22 cellular contexts compared by ENCODE assay signal in genomic region chr5:177204281-177204680, GRCh38.
DNase-seq lines count a peak whose midpoint lies in the region; ATAC-seq, FAIRE-seq and TF ChIP-seq lines count a peak whose summit lies in the region.
"Had no signal": no experiment of that assay in that cellular context is flagged by ENCODE, and none has a peak within 500 bp of the region (broad histone marks: within the 10 kb centered on the region; RNA-seq: fewer than 3 reads in every experiment).

No MANE protein-coding gene starts in this region.

- FAIRE-seq in GM12878 (lab: Jason Lieb, UNC) = no peak
- FAIRE-seq: A204.1, D721Med, G401.6, GM12892 had no signal

- DNase-seq in CD4-positive, alpha-beta T cell = no peak
- DNase-seq in HCT116 (ENCODE audit: low read depth, low spot score) = no peak
- DNase-seq in GM12878 (ENCODE audit: low read depth, low spot score) = no peak
- no peak for DNase-seq in neural crest cell (ENCODE audit: low read depth, low spot score)
- no peak for DNase-seq in superior temporal gyrus (ENCODE audit: extremely low spot score)
- DNase-seq in activated T-cell treated with anti-CD3 and anti-CD28 coated beads, Interleukin-2, amount 50 U/mL, for 48 hours = no peak
- DNase-seq in NCI-H2196 (lab: John Stamatoyannopoulos, UW; ENCODE audit: unreplicated experiment) = no peak
- DNase-seq: C1 segment of cervical spinal cord; CD8-positive, alpha-beta T cell; COR-L47; DMS153; DMS79 treated with DMSO at 0.1 percent for 48 hours; EL; GOT3; H9 had no signal

- no peaks in the 10 kb centered on the region for H3K27me3 ChIP-seq in CD4-positive, alpha-beta T cell (ENCODE audit: control insufficient read depth, insufficient read depth, low read length)
- H3K27me3 ChIP-seq in HCT116 (ENCODE audit: insufficient read depth, low read length) (no peaks in the 10 kb centered on the region), GM12878 (replicated peaks in 1 of 2; ENCODE audit: control insufficient read depth in 2 of 2, insufficient read depth in 2 of 2, low read length in 1 of 2) (no peaks in the 10 kb centered on the region)

- H3K27ac ChIP-seq in CD4-positive, alpha-beta T cell (ENCODE audit: low read depth, low read length) = no peak overlapping the region
- H3K27ac ChIP-seq in HCT116 (ENCODE audit: low read depth, low read length) = no peak overlapping the region
- H3K27ac ChIP-seq in GM12878 (ENCODE audit: control insufficient read depth, insufficient read depth) = no peak overlapping the region
- H3K27ac ChIP-seq: HL-60 had no signal

- H4K20me1 ChIP-seq in HCT116 (ENCODE audit: insufficient read depth) (no peaks in the 10 kb centered on the region), GM12878 (ENCODE audit: control insufficient read depth, insufficient read depth) (no peaks in the 10 kb centered on the region)

- TF ChIP-seq EP300 in GM12878 (IDR thresholded peaks at IDR 0.05; ENCODE audit: borderline replicate concordance in 1 of 2, control insufficient read depth in 1 of 2, low read depth in 2 of 2, low read length in 2 of 2) = no peak

- RAD21 ChIA-PET in HCT116 (lab: Charles Lee; ENCODE audit: low non-redundant PET in 1 of 2, low total read pairs in 2 of 2, uncharacterized antibody in 2 of 2, unreplicated experiment in 2 of 2) (no interaction called here), GM12878 (lab: Charles Lee; ENCODE audit: unreplicated experiment) (interaction anchor here (1.2 kb wide), 1 partner anchor 97 kb away, joined by 3 read pairs; no protein-coding TSS in a partner anchor)

- H3K4me1 ChIP-seq in HCT116 (ENCODE audit: control insufficient read depth in 1 of 2, insufficient read depth in 2 of 2, low read length in 2 of 2) (no peaks in the 10 kb centered on the region), GM12878 (ENCODE audit: control insufficient read depth, insufficient read depth, low read length) (peaks cover 9% of the 10 kb centered on the region)

- TF ChIP-seq RAD21 in HCT116 (IDR thresholded peaks at IDR 0.05; ENCODE audit: low read depth) (no peak), GM12878 (IDR thresholded peaks at IDR 0.05; ENCODE audit: insufficient read depth, low read depth, low read length) (no peak)

- H3K4me1 Mint-ChIP-seq in CD4-positive, alpha-beta T cell (ENCODE audit: low read depth) = no peaks in the 10 kb centered on the region
- H3K4me1 Mint-ChIP-seq in neural crest cell = no peaks in the 10 kb centered on the region
- H3K4me1 Mint-ChIP-seq: H9 had no signal

- no peaks in the 10 kb centered on the region for H3K9me2 ChIP-seq in HCT116 (ENCODE audit: insufficient read depth)

- intact Hi-C loops in CD4-positive, alpha-beta T cell (cut with DNase I, micrococcal nuclease) = loop anchor here in 1 of 2 experiments (5.0 kb wide), 1 partner anchor 92 kb away; no protein-coding TSS in a partner anchor
- intact Hi-C loops in HCT116 (cut with micrococcal nuclease) = no loop called here
- intact Hi-C loops in GM12878 (cut with micrococcal nuclease; ENCODE audit: unreplicated experiment) = no loop called here

- H3K36me3 Mint-ChIP-seq in CD4-positive, alpha-beta T cell (ENCODE audit: low read depth) = peaks cover 66% of the 10 kb centered on the region
- H3K36me3 Mint-ChIP-seq in neural crest cell (ENCODE audit: low read depth) = peaks cover 13% of the 10 kb centered on the region

- no peaks in the 10 kb centered on the region for H3K9me3 ChIP-seq in CD4-positive, alpha-beta T cell (ENCODE audit: control insufficient read depth, low read length)
- no peaks in the 10 kb centered on the region for H3K9me3 ChIP-seq in HCT116 (ENCODE audit: control insufficient read depth in 1 of 2, insufficient read depth in 1 of 2, low read depth in 1 of 2, low read length in 2 of 2)
- H3K9me3 ChIP-seq in GM12878 (replicated peaks; ENCODE audit: control insufficient read depth, insufficient read depth, low read length) = no peaks in the 10 kb centered on the region

- no peak overlapping the region for H3K4me3 Mint-ChIP-seq in CD4-positive, alpha-beta T cell
- no peak overlapping the region for H3K4me3 Mint-ChIP-seq in neural crest cell
- H3K4me3 Mint-ChIP-seq: B cell; CD8-positive, alpha-beta T cell; H9 had no signal

- peaks cover 0 to 12% of the 10 kb centered on the region in 2 experiments; a peak in 2 of 4 replicates for H3K36me3 ChIP-seq in HCT116 (ENCODE audit: control insufficient read depth in 1 of 2, insufficient read depth in 2 of 2, low read length in 2 of 2)
- peaks cover 4 to 11% of the 10 kb centered on the region in 2 experiments for H3K36me3 ChIP-seq in GM12878 (ENCODE audit: control insufficient read depth in 2 of 2, insufficient read depth in 2 of 2, low read length in 1 of 2)

- CTCF ChIA-PET in CD4-positive, alpha-beta T cell (lab: Charles Lee) = interaction anchor here (2.2 kb wide), 1 partner anchor 91 kb away, joined by 4 read pairs; no protein-coding TSS in a partner anchor
- CTCF ChIA-PET in HCT116 (lab: Charles Lee) = no interaction called here
- CTCF ChIA-PET in GM12878 (lab: Yijun Ruan, JAX) = interaction anchor here (0.6 to 1.3 kb wide), 6 partner anchors 8 to 871 kb away, joined by 3 to 4 read pairs (median 3); no protein-coding TSS in a partner anchor

- TF ChIP-seq POLR2A in HCT116 (IDR thresholded peaks at IDR 0.05; ENCODE audit: borderline replicate concordance, extremely low read depth, insufficient read depth, insufficient read length) (no peak), GM12878 (IDR thresholded peaks at IDR 0.05; ENCODE audit: low read depth, low read length) (no peak)

- no peak for ATAC-seq in CD4-positive, alpha-beta T cell (ENCODE audit: poor library complexity)
- ATAC-seq in HCT116 = no peak
- no peak for ATAC-seq in GM12878
- ATAC-seq in HG03097 (IDR thresholded peaks at IDR 0.05; ENCODE audit: low FRiP score, unreplicated experiment) = no peak
- ATAC-seq: CD8-positive, alpha-beta T cell had no signal

- TSS peak; percentile 22 for BruUV-seq in HCT116 (replicated peaks; lab: Mats Ljungman, UMichigan)
- TSS peak; percentile 40 for BruUV-seq in GM12878 (replicated peaks; lab: Mats Ljungman, UMichigan)

- 97% methylated on average over 9 of the region's 9 CpGs for WGBS in GM12878 (ENCODE audit: insufficient coverage, insufficient replicate concordance, low lambda C conversion rate, missing lambda C conversion rate)

- H3K79me2 ChIP-seq in HCT116 (ENCODE audit: insufficient read depth, low read length) (0 out of 2 replicates have a peak, but pooled peaks cover 20% of the 10 kb centered on the region), GM12878 (ENCODE audit: control insufficient read depth, insufficient read depth, low read length) (no peaks in the 10 kb centered on the region; the same call in none of the 2 replicates)

- H3K27ac Mint-ChIP-seq in CD4-positive, alpha-beta T cell = peak overlapping the region; percentile 50
- peak overlapping the region; percentile 1 for H3K27ac Mint-ChIP-seq in neural crest cell (ENCODE audit: unreplicated experiment)

- POLR2A ChIA-PET in CD4-positive, alpha-beta T cell (lab: Charles Lee) = no interaction called here
- POLR2A ChIA-PET in HCT116 (lab: Charles Lee) (no interaction called here), GM12878 (lab: Charles Lee) (no interaction called here)

- H3K4me3 ChIP-seq in HCT116 (replicated peaks in 1 of 2; ENCODE audit: low read depth in 1 of 2, low read length in 2 of 2) = no peak overlapping the region
- H3K4me3 ChIP-seq in GM12878 = no peak overlapping the region

- SMC1A ChIA-PET in GM12878 (lab: Charles Lee; ENCODE audit: uncharacterized antibody, unreplicated experiment) = interaction anchor here (1.0 to 1.2 kb wide), 2 partner anchors 12 to 16 kb away, joined by 3 read pairs; no protein-coding TSS in a partner anchor

- H2AFZ ChIP-seq in HCT116 (ENCODE audit: low read depth, low read length, poor library complexity, severe bottlenecking) = no peak overlapping the region
- H2AFZ ChIP-seq in GM12878 (ENCODE audit: control insufficient read depth, low read depth, low read length) = no peak overlapping the region

- H3K4me2 ChIP-seq in HCT116 (ENCODE audit: low read length) (no peak overlapping the region), GM12878 (ENCODE audit: control insufficient read depth, insufficient read depth) (no peak overlapping the region)

- H3K27me3 Mint-ChIP-seq in CD4-positive, alpha-beta T cell = no peaks in the 10 kb centered on the region
- no peaks in the 10 kb centered on the region for H3K27me3 Mint-ChIP-seq in neural crest cell (ENCODE audit: low read depth)
- H3K27me3 Mint-ChIP-seq: B cell had no signal

- in situ Hi-C loops in GM12878 (cut with MboI) = no loop called here

- no peak for TF ChIP-seq CTCF in CD4-positive, alpha-beta T cell (IDR thresholded peaks at IDR 0.05)
- TF ChIP-seq CTCF in HCT116 (IDR thresholded peaks at IDR 0.05 in 2 of 3, conservative IDR thresholded peaks at IDR 0.05 in 1 of 3; ENCODE audit: borderline replicate concordance in 1 of 3, insufficient read depth in 1 of 3, low read depth in 2 of 3, low read length in 2 of 3) = no peak
- TF ChIP-seq CTCF in GM12878 (IDR thresholded peaks at IDR 0.05 in 2 of 3, conservative IDR thresholded peaks at IDR 0.05 in 1 of 3; ENCODE audit: control insufficient read depth in 2 of 3, extremely low read depth in 1 of 3, insufficient read depth in 1 of 3, low read depth in 3 of 3, low read length in 3 of 3) = no peak
- no peak for TF ChIP-seq CTCF in neural crest cell (conservative IDR thresholded peaks at IDR 0.05)

- H3K9me3 Mint-ChIP-seq in CD4-positive, alpha-beta T cell = no peaks in the 10 kb centered on the region
- H3K9me3 Mint-ChIP-seq in neural crest cell = no peaks in the 10 kb centered on the region
- H3K9me3 Mint-ChIP-seq: CD8-positive, alpha-beta T cell; H9 had no signal

- H3K9ac ChIP-seq in HCT116 (ENCODE audit: low read length) = no peak overlapping the region
- H3K9ac ChIP-seq in GM12878 (ENCODE audit: control insufficient read depth, insufficient read depth, low read length) = no peak overlapping the region

TF ChIP-seq in HCT116, 20 proteins besides CTCF, POLR2A, EP300 and RAD21 (continues in another document):
- no peak for TF ChIP-seq YY1 (IDR thresholded peaks at IDR 0.05; ENCODE audit: extremely low read depth, insufficient replicate concordance, low read depth, low read length)
- TF ChIP-seq ZNF274 (IDR thresholded peaks at IDR 0.05; ENCODE audit: low read depth, low read length) = no peak

TF ChIP-seq in GM12878, 131 proteins besides CTCF, POLR2A, EP300 and RAD21 (continues in another document):
- TF ChIP-seq SIN3A (IDR thresholded peaks at IDR 0.05; ENCODE audit: low read depth, low read length) (no peak), MLLT1 (IDR thresholded peaks at IDR 0.05) (no peak)
